In the genomic region with DNA sequence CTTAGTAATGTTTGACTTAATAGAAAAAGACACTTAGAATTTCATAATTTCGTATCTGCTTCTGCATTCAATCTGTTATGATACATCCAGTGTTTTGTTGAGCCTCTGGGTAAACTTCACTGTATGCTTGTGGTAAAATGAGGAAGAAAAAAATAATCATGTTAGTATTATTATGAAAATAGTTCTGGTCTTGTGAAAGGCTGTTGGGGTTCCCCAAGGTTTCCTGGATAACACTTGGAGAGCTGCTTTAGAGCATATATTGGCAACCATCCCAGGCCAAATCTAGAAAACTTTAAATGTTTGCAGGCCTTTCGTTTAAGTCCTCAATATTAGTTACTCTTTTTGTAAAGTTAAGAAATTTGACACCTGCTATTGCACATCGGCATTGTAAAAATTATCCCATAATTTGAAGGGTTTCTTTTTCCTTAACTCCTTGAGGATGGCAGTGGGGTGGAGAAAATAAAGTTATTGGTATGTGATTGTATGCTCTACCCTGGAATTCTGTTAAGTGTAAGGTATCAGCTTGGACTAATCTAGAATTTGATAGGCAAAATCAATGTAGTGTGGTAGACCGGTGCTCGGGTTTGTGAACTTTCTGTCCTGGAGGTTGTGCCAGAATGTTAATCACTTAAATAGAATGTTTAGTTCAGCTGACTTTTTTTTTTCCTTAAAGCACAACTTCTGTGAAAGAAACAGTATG, we compare ENCODE assay signal across 11 cellular contexts. TPM values are rescaled to one million over a fixed set of nuclear protein-coding genes. Genes with fewer than 3 reads are reported as not detected.
DNase-seq lines count a peak whose midpoint lies in the region; ATAC-seq, FAIRE-seq and TF ChIP-seq lines count a peak whose summit lies in the region.
"Had no signal": no experiment of that assay in that cellular context is flagged by ENCODE, and none has a peak within 500 bp of the region (broad histone marks: within the 10 kb centered on the region; RNA-seq: fewer than 3 reads in every experiment).

No MANE protein-coding gene starts in this region.

- POLR2A ChIA-PET in A549 (lab: Yijun Ruan, JAX): no interaction called here

- intact Hi-C loops in mucosa of descending colon (cut with DNase I, micrococcal nuclease): no loop called here

- no peak overlapping the region for H3K4me3 Mint-ChIP-seq in effector memory CD8-positive, alpha-beta T cell
- H3K4me3 Mint-ChIP-seq: CD4-positive, CD25-positive, alpha-beta regulatory T cell had no signal

- 77% methylated on average over 5 of the region's 5 CpGs for WGBS in A549 (ENCODE audit: missing lambda C conversion rate)
- WGBS in mesendoderm (ENCODE audit: extremely low coverage, insufficient coverage, low lambda C conversion rate): no CpG with 5 or more reads among the region's 5 CpGs

- no peak overlapping the region for H2BK15ac ChIP-seq in mesendoderm (replicated peaks; ENCODE audit: low read depth)

- no peaks in the 10 kb centered on the region for H3K9me3 Mint-ChIP-seq in effector memory CD8-positive, alpha-beta T cell
- H3K9me3 Mint-ChIP-seq: CD4-positive, CD25-positive, alpha-beta regulatory T cell had no signal

- H3K27ac Mint-ChIP-seq in effector memory CD8-positive, alpha-beta T cell: peak overlapping the region; percentile 25 to 53
- H3K27ac Mint-ChIP-seq: CD4-positive, CD25-positive, alpha-beta regulatory T cell had no signal

- no peaks in the 10 kb centered on the region for H3K27me3 Mint-ChIP-seq in effector memory CD8-positive, alpha-beta T cell
- H3K27me3 Mint-ChIP-seq: CD4-positive, CD25-positive, alpha-beta regulatory T cell had no signal

- H3K9ac ChIP-seq in mesendoderm (ENCODE audit: low read length): no peak overlapping the region

- TF ChIP-seq RAD21 in A549 (conservative IDR thresholded peaks at IDR 0.05 in 1 of 2, IDR thresholded peaks at IDR 0.05 in 1 of 2): no peak

- H4K8ac ChIP-seq in mesendoderm (ENCODE audit: low read depth, low read length): no peak overlapping the region

- H3K56ac ChIP-seq in mesendoderm (ENCODE audit: low read length): no peak overlapping the region

- DNase-seq in A549 (ENCODE audit: low read depth in 1 of 2, low spot score in 1 of 2) (no peak), HFF-Myc (ENCODE audit: extremely low read depth, low read depth) (peak; percentile 10), mucosa of descending colon (no peak), mesendoderm (no peak), 8988T (no peak)
- DNase-seq in effector memory CD8-positive, alpha-beta T cell: no peak
- DNase-seq in activated CD8-positive, alpha-beta memory T cell treated with anti-CD3 and anti-CD28 coated beads, Interleukin-2, amount 50 U/mL, for 4 hours: no peak
- DNase-seq in stimulated activated CD4-positive, alpha-beta T cell treated with anti-CD3 and anti-CD28 coated beads, Interleukin-15, amount 100 ng/mL, for 24 hours: no peak
- DNase-seq: brain microvascular endothelial cell; CD4-positive, CD25-positive, alpha-beta regulatory T cell; NCI-H1694 treated with DMSO at 0.1 percent for 48 hours had no signal

- TF ChIP-seq POLR2A in A549 (IDR thresholded peaks at IDR 0.05; ENCODE audit: low read length): no peak

- no peak overlapping the region for H3K27ac ChIP-seq in A549
- H3K27ac ChIP-seq in mesendoderm (ENCODE audit: low read depth, low read length): no peak overlapping the region
- H3K27ac ChIP-seq: brain microvascular endothelial cell had no signal

- CTCF ChIA-PET in A549 (lab: Yijun Ruan, JAX): interaction anchor here (0.6 to 0.8 kb wide), 3 partner anchors 9 to 768 kb away, joined by 3 to 4 read pairs (median 3); no protein-coding TSS in a partner anchor

- TF ChIP-seq CTCF in A549 (IDR thresholded peaks at IDR 0.05) (no peak), HFF-Myc (IDR thresholded peaks at IDR 0.05; ENCODE audit: low read depth, low read length, missing control alignments) (no peak), mucosa of descending colon (IDR thresholded peaks at IDR 0.05) (no peak)

- H2AK5ac ChIP-seq in mesendoderm (ENCODE audit: low read length): no peak overlapping the region

- ATAC-seq in A549 (peak; percentile 31 to 40; a peak in 2 of 6 replicates), mucosa of descending colon (peak; percentile 9)
- no peak for ATAC-seq in effector memory CD8-positive, alpha-beta T cell (replicated peaks)

- FAIRE-seq in A549 (lab: Jason Lieb, UNC): no peak

- no peak overlapping the region for H3K4ac ChIP-seq in mesendoderm (ENCODE audit: low read depth, low read length)

- H4K5ac ChIP-seq in mesendoderm (ENCODE audit: low read length): no peak overlapping the region

- H3K79me2 ChIP-seq in mesendoderm (ENCODE audit: control insufficient read depth, insufficient read depth, low read length): peaks cover 36% of the 10 kb centered on the region

- no peak overlapping the region for H3K18ac ChIP-seq in mesendoderm (ENCODE audit: low read length)

- no peak overlapping the region for H3K23ac ChIP-seq in mesendoderm (ENCODE audit: low read length)

- H3K36me3 ChIP-seq in mucosa of descending colon (ENCODE audit: low read depth): no peaks in the 10 kb centered on the region
- H3K36me3 ChIP-seq in mesendoderm (ENCODE audit: control insufficient read depth, insufficient read depth, low read length): no peaks in the 10 kb centered on the region

- no peak overlapping the region for H2BK5ac ChIP-seq in mesendoderm (ENCODE audit: low read length)

- peaks cover 86% of the 10 kb centered on the region for H3K36me3 Mint-ChIP-seq in effector memory CD8-positive, alpha-beta T cell (ENCODE audit: insufficient read depth)

- H3K79me1 ChIP-seq in mesendoderm (ENCODE audit: low read length): peaks cover 7% of the 10 kb centered on the region

- peak overlapping the region; percentile 34; the same call in 2 of the 3 replicates for H3K4me2 ChIP-seq in A549
- H3K4me2 ChIP-seq in mesendoderm (ENCODE audit: low read length): no peak overlapping the region

- H3K4me3 ChIP-seq in A549: no peak overlapping the region
- no peak overlapping the region for H3K4me3 ChIP-seq in HFF-Myc (replicated peaks; ENCODE audit: low read depth, low read length)
- no peak overlapping the region for H3K4me3 ChIP-seq in mucosa of descending colon
- no peak overlapping the region for H3K4me3 ChIP-seq in mesendoderm (ENCODE audit: low read length)

- no peaks in the 10 kb centered on the region for H3K27me3 ChIP-seq in mesendoderm (ENCODE audit: insufficient read depth, low read length, poor library complexity)
- H3K27me3 ChIP-seq: brain microvascular endothelial cell had no signal

- H3K9me3 ChIP-seq in A549 (no peaks in the 10 kb centered on the region), mucosa of descending colon (no peaks in the 10 kb centered on the region)

- peaks cover 34% of the 10 kb centered on the region for H3K4me1 ChIP-seq in A549
- peaks cover 7% of the 10 kb centered on the region for H3K4me1 ChIP-seq in mucosa of descending colon (ENCODE audit: low read depth)
- no peaks in the 10 kb centered on the region for H3K4me1 ChIP-seq in mesendoderm (ENCODE audit: control insufficient read depth, low read depth, low read length)

- H3K4me1 Mint-ChIP-seq in effector memory CD8-positive, alpha-beta T cell (ENCODE audit: low read depth in 2 of 2): peaks cover 19 to 39% of the 10 kb centered on the region in 2 donors

- H2BK120ac ChIP-seq in mesendoderm (ENCODE audit: low read depth, low read length): no peak overlapping the region

- TF ChIP-seq EP300 in A549 (IDR thresholded peaks at IDR 0.05): no peak

TF ChIP-seq in A549, 52 proteins besides CTCF, POLR2A, EP300 and RAD21 (continues in another document):
- TF ChIP-seq PHF8 (IDR thresholded peaks at IDR 0.05; ENCODE audit: borderline replicate concordance, low read depth) (no peak), TP53 (CRISPR knock-in tag; IDR thresholded peaks at IDR 0.05) (no peak), MAFK (IDR thresholded peaks at IDR 0.05; ENCODE audit: partially characterized antibody) (no peak), JUN (IDR thresholded peaks at IDR 0.05) (no peak; a peak in 1 of 5 replicates), HOXB13 (CRISPR knock-in tag; IDR thresholded peaks at IDR 0.05; ENCODE audit: low read depth) (no peak), KDM1A (IDR thresholded peaks at IDR 0.05; ENCODE audit: low read depth) (no peak), CBX2 (IDR thresholded peaks at IDR 0.05; ENCODE audit: borderline replicate concordance, low read depth) (no peak), ZNF302 (CRISPR knock-in tag; IDR thresholded peaks at IDR 0.05) (no peak), ZFP36 (IDR thresholded peaks at IDR 0.05; ENCODE audit: borderline replicate concordance, partially characterized antibody) (no peak)
- TF ChIP-seq, protein P1, sequence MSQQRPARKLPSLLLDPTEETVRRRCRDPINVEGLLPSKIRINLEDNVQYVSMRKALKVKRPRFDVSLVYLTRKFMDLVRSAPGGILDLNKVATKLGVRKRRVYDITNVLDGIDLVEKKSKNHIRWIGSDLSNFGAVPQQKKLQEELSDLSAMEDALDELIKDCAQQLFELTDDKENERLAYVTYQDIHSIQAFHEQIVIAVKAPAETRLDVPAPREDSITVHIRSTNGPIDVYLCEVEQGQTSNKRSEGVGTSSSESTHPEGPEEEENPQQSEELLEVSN (IDR thresholded peaks at IDR 0.05; ENCODE audit: borderline replicate concordance, low read depth): no peak

RNA-seq across cellular contexts. Expression of a gene that starts 54.5 kb away (rescaled TPM):
- polyA plus RNA-seq in A549 (2011; rRNA removed) (133 TPM in 2 replicates), A549 (2017; fragmentation: RNase III; extraction: RNeasy Plus Mini Kit Qiagen cat#74134 plus additional on column Dnase treatment) (63.9 to 66.1 TPM (median 64.4 TPM) in 3 replicates)
- polyA plus RNA-seq in A549 (2012; cell fraction: cytosol; rRNA removed): 31.5 and 38.1 TPM in 2 replicates
- polyA plus RNA-seq in A549 (2012; cell fraction: nucleus; rRNA removed): 18.4 and 23.5 TPM in 2 replicates
- polyA minus RNA-seq in A549 (2011; rRNA and poly(A)+ RNA removed): 81.4 and 87.1 TPM in 2 replicates
- total RNA-seq in mucosa of descending colon: 100 to 1,000 TPM in 2 of 3 donors, 10 to 100 TPM in 1; 85.7 to 212 (median 111) TPM
- polyA plus RNA-seq in mesendoderm (2013, experiment 1 of 2): 121 TPM
- polyA plus RNA-seq in mesendoderm (2013, experiment 2 of 2): 122 TPM
